ENCODE assay signal across 8 cellular contexts in genomic region chr3:71227344-71227743, GRCh38.
DNase-seq lines count a peak whose midpoint lies in the region; ATAC-seq and TF ChIP-seq lines count a peak whose summit lies in the region.

No MANE protein-coding gene starts in this region.

- H3K27ac ChIP-seq in cardiac muscle cell (peak overlapping the region; percentile 64), tibial artery (peak overlapping the region; percentile 80 to 82)
- H3K27ac ChIP-seq in effector memory CD4-positive, alpha-beta T cell (ENCODE audit: insufficient read depth, low read length, poor library complexity, severe bottlenecking): peak overlapping the region; percentile 46

- no peak for ATAC-seq in Right ventricle myocardium inferior

- DNase-seq in cardiac muscle cell (ENCODE audit: low read depth in 1 of 2, low spot score in 1 of 2) (no peak), Right ventricle myocardium inferior (ENCODE audit: missing footprints) (no peak), HT1080 (ENCODE audit: low read depth) (peak; percentile 13), tibial artery (no peak), cerebellar cortex (ENCODE audit: low spot score) (no peak), DMS114 treated with DMSO at 0.1 percent for 48 hours (lab: John Stamatoyannopoulos, UW; ENCODE audit: unreplicated experiment) (no peak)
- DNase-seq in effector memory CD4-positive, alpha-beta T cell: no peak
- DNase-seq in stimulated activated CD4-positive, alpha-beta T cell treated with anti-CD3 and anti-CD28 coated beads, Interleukin-4, amount 100 ng/mL, for 24 hours: no peak

- H3K4me3 ChIP-seq in cardiac muscle cell (no peak overlapping the region), tibial artery (peak overlapping the region; percentile 41 to 44)
- H3K4me3 ChIP-seq in effector memory CD4-positive, alpha-beta T cell (ENCODE audit: insufficient read depth, low read depth, low read length, poor library complexity, severe bottlenecking): peak overlapping the region; percentile 37

- TF ChIP-seq CTCF in cardiac muscle cell (IDR thresholded peaks at IDR 0.05; ENCODE audit: low read depth, low read length): no peak
- TF ChIP-seq CTCF in tibial artery (IDR thresholded peaks at IDR 0.05): no peak

- no peaks in the 10 kb centered on the region for H3K27me3 ChIP-seq in cardiac muscle cell
- H3K27me3 ChIP-seq in effector memory CD4-positive, alpha-beta T cell (replicated peaks; ENCODE audit: control insufficient read depth, insufficient read depth, low read length, poor library complexity, severe bottlenecking): no peaks in the 10 kb centered on the region
- no peaks in the 10 kb centered on the region for H3K27me3 ChIP-seq in tibial artery

- intact Hi-C loops in Right ventricle myocardium inferior (cut with DNase I): no loop called here
- intact Hi-C loops in tibial artery (cut with DNase I; ENCODE audit: low total_unique reads): no loop called here

- no peaks in the 10 kb centered on the region for H3K36me3 ChIP-seq in cardiac muscle cell
- no peaks in the 10 kb centered on the region for H3K36me3 ChIP-seq in effector memory CD4-positive, alpha-beta T cell (ENCODE audit: control insufficient read depth, insufficient read depth, low read length)
- no peaks in the 10 kb centered on the region for H3K36me3 ChIP-seq in tibial artery

- no peaks in the 10 kb centered on the region for H3K9me3 ChIP-seq in cardiac muscle cell (ENCODE audit: low read depth)
- no peaks in the 10 kb centered on the region for H3K9me3 ChIP-seq in effector memory CD4-positive, alpha-beta T cell (ENCODE audit: control insufficient read depth, low read length)
- no peaks in the 10 kb centered on the region for H3K9me3 ChIP-seq in tibial artery

- peaks cover 37% of the 10 kb centered on the region for H3K4me1 ChIP-seq in cardiac muscle cell (ENCODE audit: low read depth)
- H3K4me1 ChIP-seq in effector memory CD4-positive, alpha-beta T cell (ENCODE audit: control insufficient read depth, insufficient read depth, low read length, poor library complexity, severe bottlenecking): peaks cover 11% of the 10 kb centered on the region
- peaks cover 0 to 79% (median 18%) of the 10 kb centered on the region in 4 donors for H3K4me1 ChIP-seq in tibial artery
